ENCODE assay signal across 1 cellular context in genomic region chr10:26858707-26859034, GRCh38.
TF ChIP-seq lines count a peak whose summit lies in the region.

No MANE protein-coding gene starts in this region.

TF ChIP-seq in K562, 482 proteins besides CTCF, POLR2A, EP300 and RAD21 (continued from another document):
- peak; percentile 66 for TF ChIP-seq PRDM10 (IDR thresholded peaks at IDR 0.05; ENCODE audit: partially characterized antibody)
- no peak for TF ChIP-seq ZEB2 (IDR thresholded peaks at IDR 0.05)
- TF ChIP-seq POLR2H (tag; IDR thresholded peaks at IDR 0.05; ENCODE audit: low read depth) = 0 out of 2 replicates have a peak, but pooled peaks have one; percentile 17
- TF ChIP-seq FOXK2 (conservative IDR thresholded peaks at IDR 0.05 in 1 of 2, IDR thresholded peaks at IDR 0.05 in 1 of 2; ENCODE audit: low read depth in 2 of 2) = 0 out of 4 replicates have a peak, but pooled peaks of 1 of the 2 experiments have one; percentile 12
TF ChIP-seq in K562: peak in this region for 7.
